Comparison of ENCODE assay signal across 8 cellular contexts in the genomic region with DNA sequence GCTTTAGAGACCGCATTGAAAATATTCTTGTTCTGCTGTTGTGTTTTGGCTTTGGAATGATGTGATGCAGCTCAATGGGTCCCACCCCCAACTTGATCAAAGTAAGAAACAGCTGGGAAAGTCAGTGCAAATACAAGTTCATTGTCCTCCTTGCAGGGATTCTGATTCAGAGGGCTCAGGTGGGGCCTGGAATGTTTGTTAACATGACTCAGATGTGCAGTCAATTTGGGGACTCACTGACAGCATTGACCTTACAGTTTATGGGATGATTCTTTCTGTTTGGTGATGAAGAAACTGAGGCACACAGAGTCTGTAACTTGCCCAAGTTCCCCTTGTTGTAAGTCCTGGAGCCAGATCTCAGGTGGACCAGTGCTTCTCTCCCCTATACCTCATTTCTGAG. TPM values are rescaled to one million over a fixed set of nuclear protein-coding genes. Genes with fewer than 3 reads are reported as not detected.
DNase-seq lines count a peak whose midpoint lies in the region; ATAC-seq, FAIRE-seq and TF ChIP-seq lines count a peak whose summit lies in the region.
"Not testable (repeated sequence)": the region's sequence is repeated elsewhere in the genome, so short reads cannot be mapped to it uniquely, and the experiment has no call there.

No MANE protein-coding gene starts in this region.

- H3K27ac Mint-ChIP-seq in activated CD4-positive, alpha-beta T cell treated with anti-CD3 and anti-CD28 coated beads, Interleukin-2, amount 10 ng/mL, durations not matched to agents 24 days and 14 days; type B pancreatic cell: not testable (repeated sequence)

- ATAC-seq in PC-3: peak; percentile 60
- ATAC-seq in RWPE2 (ENCODE audit: low read depth): 0 out of 3 replicates have a peak, but pooled peaks have one; percentile 23
- ATAC-seq in foreskin keratinocyte: peak; percentile 14
- not testable (repeated sequence) for ATAC-seq in HepG2; lung (ENCODE audit: insufficient read depth, low FRiP score)

- peak overlapping the region; percentile 59 for H3K27ac ChIP-seq in PC-3 (ENCODE audit: low read length)
- H3K27ac ChIP-seq in RWPE2 (ENCODE audit: poor library complexity, severe bottlenecking); foreskin keratinocyte; HepG2 (ENCODE audit: extremely low read length, insufficient read depth, low read length); lung (ENCODE audit: low read depth in 1 of 2, low read length in 1 of 2): not testable (repeated sequence)

- not testable (repeated sequence) for H3K4me3 ChIP-seq in PC-3 (ENCODE audit: low read length); RWPE2 (ENCODE audit: severe bottlenecking); bronchial epithelial cell (ENCODE audit: low read depth, low read length); HepG2 (replicated peaks in 1 of 3; ENCODE audit: insufficient read depth in 1 of 3, low read depth in 2 of 3, low read length in 3 of 3); lung

- H3K4me2 ChIP-seq in PC-3 (ENCODE audit: low read length); HepG2 (ENCODE audit: low read depth, low read length): not testable (repeated sequence)

- not testable (repeated sequence) for H3K4me1 ChIP-seq in PC-3 (ENCODE audit: insufficient read depth, low read length); RWPE2 (ENCODE audit: insufficient read depth, poor library complexity, severe bottlenecking); foreskin keratinocyte; HepG2 (ENCODE audit: insufficient read depth, low read length); lung (ENCODE audit: control insufficient read depth in 2 of 2, insufficient read depth in 2 of 2, low read length in 2 of 2)

- in situ Hi-C loops in HepG2 (cut with HindIII; ENCODE audit: extremely low pct_ligation_motif_present, low pct_unique_long_range_greater_than_20kb): not testable (repeated sequence)

- TF ChIP-seq RAD21 in HepG2 (CRISPR knock-in tag; IDR thresholded peaks at IDR 0.05): not testable (repeated sequence)

- DNase-seq in PC-3; RWPE2 (ENCODE audit: low spot score); bronchial epithelial cell (ENCODE audit: low read depth); foreskin keratinocyte; HepG2 (ENCODE audit: low spot score): not testable (repeated sequence)
- DNase-seq in activated CD4-positive, alpha-beta T cell treated with anti-CD3 and anti-CD28 coated beads, Interleukin-2, amount 10 ng/mL, durations not matched to agents 24 days and 14 days: peak; percentile 50
- DNase-seq in lung (ENCODE audit: low spot score): peak; percentile 19
- DNase-seq in type B pancreatic cell (ENCODE audit: extremely low spot score, unreplicated experiment): peak; percentile 2

- not testable (repeated sequence) for H4K20me1 ChIP-seq in PC-3 (ENCODE audit: low read length); HepG2 (ENCODE audit: insufficient read depth, low read length)

- WGBS in HepG2 (ENCODE audit: low lambda C conversion rate): 90% methylated on average over 1 of the region's 1 CpG
- 98 to 100% methylated on average over 1 of the region's 1 CpG for WGBS in lung, 2 donors

- TSS peak; percentile 62 for BruUV-seq in PC-3 (replicated peaks; lab: Mats Ljungman, UMichigan)
- BruUV-seq in HepG2 (replicated peaks; lab: Mats Ljungman, UMichigan): not testable (repeated sequence)

- TF ChIP-seq CTCF in PC-3 (conservative IDR thresholded peaks at IDR 0.05; ENCODE audit: low read depth, low read length); RWPE2 (IDR thresholded peaks at IDR 0.05; ENCODE audit: poor library complexity, severe bottlenecking); bronchial epithelial cell (IDR thresholded peaks at IDR 0.05; ENCODE audit: insufficient read depth, low read length, severe bottlenecking); foreskin keratinocyte (conservative IDR thresholded peaks at IDR 0.05); HepG2 (CRISPR knock-in tag; IDR thresholded peaks at IDR 0.05); lung (IDR thresholded peaks at IDR 0.05; ENCODE audit: control extremely low read depth, extremely low read depth); type B pancreatic cell (conservative IDR thresholded peaks at IDR 0.05): not testable (repeated sequence)

- H3K36me3 Mint-ChIP-seq in activated CD4-positive, alpha-beta T cell treated with anti-CD3 and anti-CD28 coated beads, Interleukin-2, amount 10 ng/mL, durations not matched to agents 24 days and 14 days (ENCODE audit: low read depth); type B pancreatic cell: not testable (repeated sequence)

- intact Hi-C loops in PC-3 (cut with micrococcal nuclease); activated CD4-positive, alpha-beta T cell treated with anti-CD3 and anti-CD28 coated beads, Interleukin-2, amount 10 ng/mL, durations not matched to agents 24 days and 14 days (cut with micrococcal nuclease); HepG2 (cut with micrococcal nuclease; ENCODE audit: unreplicated experiment): not testable (repeated sequence)

- H2AFZ ChIP-seq in PC-3 (ENCODE audit: low read length); HepG2 (ENCODE audit: low read length): not testable (repeated sequence)

- H3K4me1 Mint-ChIP-seq in activated CD4-positive, alpha-beta T cell treated with anti-CD3 and anti-CD28 coated beads, Interleukin-2, amount 10 ng/mL, durations not matched to agents 24 days and 14 days; type B pancreatic cell (ENCODE audit: unreplicated experiment): not testable (repeated sequence)

- not testable (repeated sequence) for TF ChIP-seq POLR2A in HepG2 (IDR thresholded peaks at IDR 0.05; ENCODE audit: insufficient read depth in 1 of 2, low read depth in 2 of 2, low read length in 2 of 2)

- H3K9me3 Mint-ChIP-seq in activated CD4-positive, alpha-beta T cell treated with anti-CD3 and anti-CD28 coated beads, Interleukin-2, amount 10 ng/mL, durations not matched to agents 24 days and 14 days; type B pancreatic cell: not testable (repeated sequence)

- not testable (repeated sequence) for H3K36me3 ChIP-seq in PC-3 (ENCODE audit: low read depth, low read length); RWPE2 (ENCODE audit: low read depth); bronchial epithelial cell (ENCODE audit: control insufficient read depth, insufficient read depth, low read length); HepG2 (replicated peaks in 1 of 2; ENCODE audit: control insufficient read depth in 1 of 2, insufficient read depth in 2 of 2, low read length in 2 of 2); lung (ENCODE audit: control insufficient read depth in 2 of 2, insufficient read depth in 2 of 2, low read length in 2 of 2)

- CTCF ChIA-PET in PC-3 (lab: Charles Lee): interaction anchor here (0.6 to 0.7 kb wide), 2 partner anchors 13 to 26 kb away, joined by 3 to 4 read pairs; no protein-coding TSS in a partner anchor
- CTCF ChIA-PET in HepG2 (lab: Yijun Ruan, JAX; ENCODE audit: low intra/inter-chr PET ratio, low total read pairs): not testable (repeated sequence)

- not testable (repeated sequence) for H3K9me2 ChIP-seq in PC-3 (replicated peaks; ENCODE audit: low read length)

- H3K9me3 ChIP-seq in PC-3 (ENCODE audit: low read length); RWPE2 (ENCODE audit: severe bottlenecking); HepG2 (ENCODE audit: low read length); lung (ENCODE audit: control insufficient read depth in 2 of 2, insufficient read depth in 1 of 2, low read length in 1 of 2): not testable (repeated sequence)

- TF ChIP-seq EP300 in HepG2 (IDR thresholded peaks at IDR 0.05; ENCODE audit: low read depth in 2 of 2, low read length in 2 of 2); HepG2 (CRISPR knock-in tag; IDR thresholded peaks at IDR 0.05; ENCODE audit: borderline replicate concordance): not testable (repeated sequence)

- H3F3A ChIP-seq in PC-3 (ENCODE audit: low read length, unreplicated experiment): not testable (repeated sequence)

- POLR2A ChIA-PET in PC-3 (lab: Charles Lee; ENCODE audit: unreplicated experiment): interaction anchor here (0.7 kb wide), 1 partner anchor 17 kb away, joined by 3 read pairs; no protein-coding TSS in a partner anchor
- POLR2A ChIA-PET in HepG2 (lab: Yijun Ruan, JAX): not testable (repeated sequence)

- FAIRE-seq in bronchial epithelial cell (lab: Jason Lieb, UNC): peak; percentile 52
- FAIRE-seq in HepG2 (lab: Jason Lieb, UNC): not testable (repeated sequence)

- H3K4me3 Mint-ChIP-seq in activated CD4-positive, alpha-beta T cell treated with anti-CD3 and anti-CD28 coated beads, Interleukin-2, amount 10 ng/mL, durations not matched to agents 24 days and 14 days; type B pancreatic cell: not testable (repeated sequence)

- not testable (repeated sequence) for H3K27me3 Mint-ChIP-seq in activated CD4-positive, alpha-beta T cell treated with anti-CD3 and anti-CD28 coated beads, Interleukin-2, amount 10 ng/mL, durations not matched to agents 24 days and 14 days; type B pancreatic cell

- not testable (repeated sequence) for H3K79me2 ChIP-seq in PC-3 (ENCODE audit: low read length); HepG2 (ENCODE audit: insufficient read depth, low read length)

- H3K9ac ChIP-seq in PC-3 (ENCODE audit: low read length); HepG2 (ENCODE audit: insufficient read depth, low read depth, low read length): not testable (repeated sequence)

- not testable (repeated sequence) for H3K27me3 ChIP-seq in PC-3 (ENCODE audit: low read length); RWPE2 (ENCODE audit: insufficient read depth, poor library complexity, severe bottlenecking); bronchial epithelial cell (ENCODE audit: control insufficient read depth, insufficient read depth, low read length); foreskin keratinocyte; HepG2 (ENCODE audit: control insufficient read depth in 1 of 2, insufficient read depth in 2 of 2, low read length in 2 of 2); lung (ENCODE audit: control insufficient read depth, insufficient read depth)

RNA-seq across cellular contexts. Expression of gene NBPF1, which starts 18.1 kb away (rescaled TPM):
- 57.2 and 76.7 TPM in 2 replicates for total RNA-seq in PC-3 (2014; rRNA removed)
- 4.2 and 5.1 TPM in 2 replicates for total RNA-seq in activated CD4-positive, alpha-beta T cell treated with anti-CD3 and anti-CD28 coated beads, Interleukin-2, amount 10 ng/mL, durations not matched to agents 24 days and 14 days
- 30.1 and 38.7 TPM in 2 replicates for total RNA-seq in bronchial epithelial cell
- 19.1 and 25.5 TPM in 2 replicates for total RNA-seq in foreskin keratinocyte
- polyA plus RNA-seq in foreskin keratinocyte: 3.9 and 4.2 TPM in 2 replicates
- total RNA-seq in HepG2 (2016; rRNA removed; fragmentation: Illumina TruSeq; extraction: Trizol): 35.6 and 36.2 TPM in 2 replicates
- 2.8 and 3.7 TPM in 2 replicates for total RNA-seq in HepG2 (2016; cell fraction: cytosol; rRNA removed; fragmentation: Illumina TruSeq; extraction: Trizol; ENCODE audit: low read depth)
- total RNA-seq in HepG2 (2016; cell fraction: insoluble cytoplasmic fraction; rRNA removed; fragmentation: Illumina TruSeq; extraction: Trizol): 33.6 and 35.9 TPM in 2 replicates
- total RNA-seq in HepG2 (2016; cell fraction: membrane; rRNA removed; fragmentation: Illumina TruSeq; extraction: Trizol): 12.7 and 15.7 TPM in 2 replicates
- 43.1 and 51.6 TPM in 2 replicates for total RNA-seq in HepG2 (2016; cell fraction: nucleus; rRNA removed; fragmentation: Illumina TruSeq; extraction: Trizol)
- 30.3 and 38.8 TPM in 2 replicates for polyA plus RNA-seq in HepG2 (2011; rRNA removed)
- polyA plus RNA-seq in HepG2 (2011; cell fraction: cytosol; rRNA removed): 13.9 and 24.8 TPM in 2 replicates
- polyA plus RNA-seq in HepG2 (2011; cell fraction: nucleus; rRNA removed): 44.1 and 66.8 TPM in 2 replicates
- 24.2 and 34.4 TPM in 2 replicates for polyA plus RNA-seq in HepG2 (2012)
- 3.5 and 3.8 TPM in 2 replicates for polyA plus RNA-seq in HepG2 (2016; cell fraction: cytosol; fragmentation: Illumina TruSeq; extraction: Trizol; ENCODE audit: low read depth)
- polyA plus RNA-seq in HepG2 (2016; cell fraction: insoluble cytoplasmic fraction; fragmentation: Illumina TruSeq; extraction: Trizol; ENCODE audit: low read depth): 24.0 and 26.6 TPM in 2 replicates
- 12.4 and 14.6 TPM in 2 replicates for polyA plus RNA-seq in HepG2 (2016; cell fraction: membrane; fragmentation: Illumina TruSeq; extraction: Trizol; ENCODE audit: low read depth)
- 54.4 and 54.5 TPM in 2 replicates for polyA plus RNA-seq in HepG2 (2016; cell fraction: nucleus; fragmentation: Illumina TruSeq; extraction: Trizol; ENCODE audit: insufficient read depth, low read depth)
- polyA minus RNA-seq in HepG2 (2011; rRNA and poly(A)+ RNA removed; ENCODE audit: low replicate concordance): 29.8 and 35.9 TPM in 2 replicates
- 20.5 and 26.0 TPM in 2 replicates for polyA minus RNA-seq in HepG2 (2011; cell fraction: cytosol; rRNA and poly(A)+ RNA removed)
- polyA minus RNA-seq in HepG2 (2011; cell fraction: nucleus; rRNA and poly(A)+ RNA removed): 98.8 and 162 TPM in 2 replicates
- 10 to 100 TPM; 54.1 to 83.8 TPM for total RNA-seq in lung
- 1 to 10 TPM; 4.3 to 5.7 TPM for polyA plus RNA-seq in lung
- total RNA-seq in type B pancreatic cell (ENCODE audit: low replicate concordance): 39.1 and 97.5 TPM in 2 replicates
